In genomic region chr4:106981431-106981830, GRCh38 we compare ENCODE assay signal across 1 cellular context.
A peak's percentile ranks its signal among the peaks of the same experiment; 100 is the strongest.
TF ChIP-seq lines count a peak whose summit lies in the region.

No MANE protein-coding gene starts in this region.

TF ChIP-seq in WTC11, 78 proteins besides CTCF, POLR2A, EP300 and RAD21:
- TF ChIP-seq PRDM15 (CRISPR knock-in tag; IDR thresholded peaks at IDR 0.05) = no peak
- TF ChIP-seq ZNF423 (CRISPR knock-in tag; IDR thresholded peaks at IDR 0.05) = 0 out of 2 replicates have a peak, but pooled peaks have one; percentile 14
